ENCODE assay signal across 8 cellular contexts in the genomic region with DNA sequence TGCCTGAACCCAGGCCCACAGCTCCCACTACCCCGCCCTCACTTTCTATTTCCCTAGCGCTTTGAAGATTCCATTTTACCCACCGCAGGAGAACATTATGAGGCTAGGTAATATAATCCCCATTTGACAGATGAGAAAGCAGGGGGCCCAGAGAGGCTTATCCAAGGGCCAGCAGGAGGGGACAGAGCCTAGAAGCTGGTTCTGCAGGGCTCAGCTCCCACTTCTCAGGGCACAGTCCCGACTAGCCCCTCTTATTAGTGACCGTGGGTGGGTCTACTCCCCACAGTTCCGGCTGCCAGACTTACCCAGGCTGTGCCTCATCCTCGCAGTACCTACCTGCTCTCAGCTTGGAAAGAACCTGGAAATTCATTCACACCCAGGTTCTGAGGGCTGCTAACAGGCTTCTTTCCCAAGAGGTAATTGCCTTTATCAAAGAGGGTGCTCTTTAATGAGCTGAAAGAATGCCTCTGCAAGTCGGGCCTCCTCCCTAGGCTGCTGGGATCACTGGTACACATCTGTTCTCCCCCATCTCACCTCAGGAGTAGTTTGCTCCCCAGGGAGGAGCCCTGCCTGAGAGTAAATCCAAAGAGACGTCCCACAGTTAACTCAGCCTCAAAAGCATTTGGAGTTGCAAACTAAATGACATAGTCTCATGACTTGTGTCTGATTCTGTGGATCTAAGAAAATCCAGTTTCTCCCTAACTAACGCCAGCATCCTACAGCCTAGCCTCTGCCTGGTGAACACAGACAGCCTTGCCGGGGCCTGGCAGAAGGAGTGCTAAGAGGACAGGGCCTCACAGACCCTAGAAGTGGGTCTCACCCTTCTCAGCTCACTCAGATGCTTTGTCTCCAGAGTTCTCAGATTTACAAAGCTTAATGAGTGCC.
A peak's percentile ranks its signal among the peaks of the same experiment; 100 is the strongest.
DNase-seq lines count a peak whose midpoint lies in the region; ATAC-seq and TF ChIP-seq lines count a peak whose summit lies in the region.

No MANE protein-coding gene starts in this region.

- H3K9me3 ChIP-seq in Karpas-422 (ENCODE audit: low read length) = no peaks in the 10 kb centered on the region
- no peaks in the 10 kb centered on the region for H3K9me3 ChIP-seq in suprapubic skin

- H3K27me3 ChIP-seq in Karpas-422 (ENCODE audit: low read length) (no peaks in the 10 kb centered on the region), suprapubic skin (no peaks in the 10 kb centered on the region)

- peak overlapping the region; percentile 61; the same call in 1 of the 2 replicates for H2AFZ ChIP-seq in Karpas-422 (ENCODE audit: low read length)

- TF ChIP-seq EP300 in suprapubic skin (IDR thresholded peaks at IDR 0.05) = no peak

- no peak for TF ChIP-seq POLR2A in suprapubic skin (IDR thresholded peaks at IDR 0.05)

- H3K36me3 Mint-ChIP-seq in activated naive CD4-positive, alpha-beta T cell treated with anti-CD3 and anti-CD28 coated beads, Interleukin-2, amount 50 U/mL, for 72 hours = peaks cover 4 to 33% of the 10 kb centered on the region in 2 donors

- H3K27ac ChIP-seq in Karpas-422 (ENCODE audit: low read length) = peak overlapping the region; percentile 86
- H3K27ac ChIP-seq in suprapubic skin = peak overlapping the region; percentile 42

- no peaks in the 10 kb centered on the region for H3K79me2 ChIP-seq in Karpas-422 (ENCODE audit: low read length)

- WGBS in suprapubic skin = 66% methylated on average over 11 of the region's 11 CpGs

- H4K20me1 ChIP-seq in Karpas-422 (ENCODE audit: insufficient read depth, low read depth, low read length) = no peaks in the 10 kb centered on the region

- H3K4me2 ChIP-seq in Karpas-422 (ENCODE audit: low read depth, low read length, poor library complexity, severe bottlenecking) = peak overlapping the region; percentile 67

- H3K4me1 ChIP-seq in Karpas-422 (ENCODE audit: low read length) (peaks cover 45% of the 10 kb centered on the region), suprapubic skin (peaks cover 24% of the 10 kb centered on the region)

- ATAC-seq in GM18508 (IDR thresholded peaks at IDR 0.05; ENCODE audit: insufficient read depth, unreplicated experiment) = peak; percentile 34
- ATAC-seq in GM21737 (IDR thresholded peaks at IDR 0.05; ENCODE audit: unreplicated experiment) = peak; percentile 44
- ATAC-seq in activated naive CD4-positive, alpha-beta T cell treated with anti-CD3 and anti-CD28 coated beads, Interleukin-2, amount 50 U/mL, for 72 hours = peak; percentile 2 to 21

- H3K36me3 ChIP-seq in Karpas-422 (ENCODE audit: insufficient read depth, low read length) (no peaks in the 10 kb centered on the region), suprapubic skin (no peaks in the 10 kb centered on the region)

- peak overlapping the region; percentile 97 to 100 for H3K27ac Mint-ChIP-seq in activated naive CD4-positive, alpha-beta T cell treated with anti-CD3 and anti-CD28 coated beads, Interleukin-2, amount 50 U/mL, for 72 hours

- TF ChIP-seq CTCF in suprapubic skin (IDR thresholded peaks at IDR 0.05) = no peak

- peak overlapping the region; percentile 68 for H3K9ac ChIP-seq in Karpas-422 (ENCODE audit: low read length)

- no peak for DNase-seq in Karpas-422
- DNase-seq in activated naive CD4-positive, alpha-beta T cell treated with anti-CD3 and anti-CD28 coated beads, Interleukin-2, amount 50 U/mL, for 72 hours (ENCODE audit: low spot score in 2 of 2) = peak in 1 of 2 donors; percentile 44
- peak; percentile 35 for DNase-seq in left kidney (ENCODE audit: low read depth, low spot score)
- no peak for DNase-seq in suprapubic skin (ENCODE audit: low spot score in 2 of 2)
- no peak for DNase-seq in GM19240 (ENCODE audit: insufficient read length, low spot score)
- DNase-seq in DMS53 (lab: John Stamatoyannopoulos, UW) = no peak

- H3K4me3 ChIP-seq in Karpas-422 (ENCODE audit: low read length) (peak overlapping the region; percentile 58), suprapubic skin (no peak overlapping the region)

- H3K9me3 Mint-ChIP-seq in activated naive CD4-positive, alpha-beta T cell treated with anti-CD3 and anti-CD28 coated beads, Interleukin-2, amount 50 U/mL, for 72 hours = peaks cover 0 to 23% of the 10 kb centered on the region in 2 donors

- no peaks in the 10 kb centered on the region for H3K9me2 ChIP-seq in Karpas-422 (replicated peaks; ENCODE audit: insufficient read depth, low read length)
